22 cellular contexts compared by ENCODE assay signal in genomic region chrX:2931155-2931554, GRCh38.
"Had no signal": no experiment of that assay in that cellular context is flagged by ENCODE, and none has a peak within 500 bp of the region (broad histone marks: within the 10 kb centered on the region; RNA-seq: fewer than 3 reads in every experiment).

No MANE protein-coding gene starts in this region.

- ATAC-seq: effector memory CD8-positive, alpha-beta T cell; gastroesophageal sphincter; left cardiac atrium; lower lobe of right lung; natural killer cell treated with Interleukin-12 subunit alpha and Interleukin-12 subunit beta and Interleukin-15 and Interleukin-18, amount 100 ng/mL, for 72 hours; sciatic nerve; stimulated activated naive B cell treated with anti-CD40 and anti-IgM and Interleukin-4, amounts not matched to agents 10 μg/mL and 1 μg/mL and 100 μg/mL, for 72 hours; stimulated activated naive CD8-positive, alpha-beta T cell treated with anti-CD3 and anti-CD28 coated beads, Interleukin-15, amount 100 ng/mL, for 72 hours had no signal

- FAIRE-seq: colon, kidney had no signal

- H3K4me1 Mint-ChIP-seq: stimulated activated naive CD8-positive, alpha-beta T cell treated with anti-CD3 and anti-CD28 coated beads, Interleukin-15, amount 100 ng/mL, for 72 hours had no signal

- H3K9me3 ChIP-seq: gastroesophageal sphincter, lower lobe of right lung, neutrophil, testis had no signal

- H3K4me3 Mint-ChIP-seq: dendritic cell treated with granulocyte-macrophage colony-stimulating factor and Interleukin-4, amounts not matched to agents 40 ng/mL and 50 ng/mL, for 4 days had no signal

- H3K27ac ChIP-seq: esophagus squamous epithelium, gastroesophageal sphincter, left ventricle myocardium inferior, lower lobe of right lung, neutrophil, testis, tibial nerve had no signal

- H3K36me3 ChIP-seq: esophagus squamous epithelium, gastroesophageal sphincter, left ventricle myocardium inferior, lower lobe of right lung, neutrophil, tibial nerve had no signal

- H3K27ac Mint-ChIP-seq: memory B cell; stimulated activated naive B cell treated with anti-CD40 and anti-IgM and Interleukin-4, amounts not matched to agents 10 μg/mL and 1 μg/mL and 100 μg/mL, for 72 hours; stimulated activated naive CD8-positive, alpha-beta T cell treated with anti-CD3 and anti-CD28 coated beads, Interleukin-15, amount 100 ng/mL, for 72 hours had no signal

- H3K27me3 ChIP-seq: esophagus squamous epithelium, gastroesophageal sphincter, neutrophil, testis, tibial nerve had no signal

- H3K27me3 Mint-ChIP-seq: dendritic cell treated with granulocyte-macrophage colony-stimulating factor and Interleukin-4, amounts not matched to agents 40 ng/mL and 50 ng/mL, for 4 days; memory B cell; stimulated activated naive CD8-positive, alpha-beta T cell treated with anti-CD3 and anti-CD28 coated beads, Interleukin-15, amount 100 ng/mL, for 72 hours had no signal

- H3K9me3 Mint-ChIP-seq: dendritic cell treated with granulocyte-macrophage colony-stimulating factor and Interleukin-4, amounts not matched to agents 40 ng/mL and 50 ng/mL, for 4 days; effector memory CD8-positive, alpha-beta T cell; natural killer cell treated with Interleukin-12 subunit alpha and Interleukin-12 subunit beta and Interleukin-15 and Interleukin-18, amount 100 ng/mL, for 72 hours had no signal

- H3K36me3 Mint-ChIP-seq: memory B cell had no signal

- H3K4me1 ChIP-seq: gastroesophageal sphincter, left ventricle myocardium inferior, lower lobe of right lung, testis, tibial nerve had no signal

- H3K4me3 ChIP-seq: esophagus squamous epithelium, gastroesophageal sphincter, left ventricle myocardium inferior, lower lobe of right lung, testis, tibial nerve had no signal

- DNase-seq: effector memory CD8-positive, alpha-beta T cell; esophagus squamous epithelium; foreskin fibroblast; glutamatergic neuron; kidney; left cardiac atrium; left ventricle myocardium inferior; lower lobe of right lung; midbrain; stimulated activated CD4-positive, alpha-beta T cell treated with anti-CD3 and anti-CD28 coated beads, Interleukin-2, amount 100 ng/mL, for 24 hours; stimulated activated CD4-positive, alpha-beta T cell treated with anti-CD3 and anti-CD28 coated beads, Interleukin-4, amount 100 ng/mL, for 4 hours; stimulated activated naive B cell treated with anti-CD40 and anti-IgM and Interleukin-4, amounts not matched to agents 10 μg/mL and 1 μg/mL and 100 μg/mL, for 72 hours; stimulated activated naive CD8-positive, alpha-beta T cell treated with anti-CD3 and anti-CD28 coated beads, Interleukin-15, amount 100 ng/mL, for 72 hours; testis had no signal
